1 cellular context compared by ENCODE assay signal in the genomic region with DNA sequence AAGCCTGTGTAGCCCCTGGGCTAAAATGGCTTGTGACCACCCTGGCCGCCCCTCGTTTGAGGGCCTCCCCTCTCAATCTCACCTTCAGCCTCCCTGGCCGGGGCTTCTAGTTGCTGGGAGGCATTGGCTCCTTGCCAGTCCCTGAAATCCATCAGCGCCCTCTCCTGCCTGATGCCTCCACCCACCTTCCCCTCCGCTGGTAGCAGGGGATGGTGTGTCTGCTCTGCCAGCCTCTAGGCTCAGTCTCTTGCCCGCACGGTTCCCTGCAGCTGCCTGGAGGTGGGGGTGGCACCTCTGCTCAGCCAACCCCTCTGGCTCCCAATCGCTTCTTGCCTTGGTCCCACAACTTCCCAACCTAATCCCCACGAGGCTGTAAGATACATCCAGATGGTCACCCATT.
TF ChIP-seq lines count a peak whose summit lies in the region.

No MANE protein-coding gene starts in this region.

TF ChIP-seq in GM23338, 12 proteins besides CTCF, POLR2A, EP300 and RAD21 (continued from another document):
- TF ChIP-seq, protein P1, sequence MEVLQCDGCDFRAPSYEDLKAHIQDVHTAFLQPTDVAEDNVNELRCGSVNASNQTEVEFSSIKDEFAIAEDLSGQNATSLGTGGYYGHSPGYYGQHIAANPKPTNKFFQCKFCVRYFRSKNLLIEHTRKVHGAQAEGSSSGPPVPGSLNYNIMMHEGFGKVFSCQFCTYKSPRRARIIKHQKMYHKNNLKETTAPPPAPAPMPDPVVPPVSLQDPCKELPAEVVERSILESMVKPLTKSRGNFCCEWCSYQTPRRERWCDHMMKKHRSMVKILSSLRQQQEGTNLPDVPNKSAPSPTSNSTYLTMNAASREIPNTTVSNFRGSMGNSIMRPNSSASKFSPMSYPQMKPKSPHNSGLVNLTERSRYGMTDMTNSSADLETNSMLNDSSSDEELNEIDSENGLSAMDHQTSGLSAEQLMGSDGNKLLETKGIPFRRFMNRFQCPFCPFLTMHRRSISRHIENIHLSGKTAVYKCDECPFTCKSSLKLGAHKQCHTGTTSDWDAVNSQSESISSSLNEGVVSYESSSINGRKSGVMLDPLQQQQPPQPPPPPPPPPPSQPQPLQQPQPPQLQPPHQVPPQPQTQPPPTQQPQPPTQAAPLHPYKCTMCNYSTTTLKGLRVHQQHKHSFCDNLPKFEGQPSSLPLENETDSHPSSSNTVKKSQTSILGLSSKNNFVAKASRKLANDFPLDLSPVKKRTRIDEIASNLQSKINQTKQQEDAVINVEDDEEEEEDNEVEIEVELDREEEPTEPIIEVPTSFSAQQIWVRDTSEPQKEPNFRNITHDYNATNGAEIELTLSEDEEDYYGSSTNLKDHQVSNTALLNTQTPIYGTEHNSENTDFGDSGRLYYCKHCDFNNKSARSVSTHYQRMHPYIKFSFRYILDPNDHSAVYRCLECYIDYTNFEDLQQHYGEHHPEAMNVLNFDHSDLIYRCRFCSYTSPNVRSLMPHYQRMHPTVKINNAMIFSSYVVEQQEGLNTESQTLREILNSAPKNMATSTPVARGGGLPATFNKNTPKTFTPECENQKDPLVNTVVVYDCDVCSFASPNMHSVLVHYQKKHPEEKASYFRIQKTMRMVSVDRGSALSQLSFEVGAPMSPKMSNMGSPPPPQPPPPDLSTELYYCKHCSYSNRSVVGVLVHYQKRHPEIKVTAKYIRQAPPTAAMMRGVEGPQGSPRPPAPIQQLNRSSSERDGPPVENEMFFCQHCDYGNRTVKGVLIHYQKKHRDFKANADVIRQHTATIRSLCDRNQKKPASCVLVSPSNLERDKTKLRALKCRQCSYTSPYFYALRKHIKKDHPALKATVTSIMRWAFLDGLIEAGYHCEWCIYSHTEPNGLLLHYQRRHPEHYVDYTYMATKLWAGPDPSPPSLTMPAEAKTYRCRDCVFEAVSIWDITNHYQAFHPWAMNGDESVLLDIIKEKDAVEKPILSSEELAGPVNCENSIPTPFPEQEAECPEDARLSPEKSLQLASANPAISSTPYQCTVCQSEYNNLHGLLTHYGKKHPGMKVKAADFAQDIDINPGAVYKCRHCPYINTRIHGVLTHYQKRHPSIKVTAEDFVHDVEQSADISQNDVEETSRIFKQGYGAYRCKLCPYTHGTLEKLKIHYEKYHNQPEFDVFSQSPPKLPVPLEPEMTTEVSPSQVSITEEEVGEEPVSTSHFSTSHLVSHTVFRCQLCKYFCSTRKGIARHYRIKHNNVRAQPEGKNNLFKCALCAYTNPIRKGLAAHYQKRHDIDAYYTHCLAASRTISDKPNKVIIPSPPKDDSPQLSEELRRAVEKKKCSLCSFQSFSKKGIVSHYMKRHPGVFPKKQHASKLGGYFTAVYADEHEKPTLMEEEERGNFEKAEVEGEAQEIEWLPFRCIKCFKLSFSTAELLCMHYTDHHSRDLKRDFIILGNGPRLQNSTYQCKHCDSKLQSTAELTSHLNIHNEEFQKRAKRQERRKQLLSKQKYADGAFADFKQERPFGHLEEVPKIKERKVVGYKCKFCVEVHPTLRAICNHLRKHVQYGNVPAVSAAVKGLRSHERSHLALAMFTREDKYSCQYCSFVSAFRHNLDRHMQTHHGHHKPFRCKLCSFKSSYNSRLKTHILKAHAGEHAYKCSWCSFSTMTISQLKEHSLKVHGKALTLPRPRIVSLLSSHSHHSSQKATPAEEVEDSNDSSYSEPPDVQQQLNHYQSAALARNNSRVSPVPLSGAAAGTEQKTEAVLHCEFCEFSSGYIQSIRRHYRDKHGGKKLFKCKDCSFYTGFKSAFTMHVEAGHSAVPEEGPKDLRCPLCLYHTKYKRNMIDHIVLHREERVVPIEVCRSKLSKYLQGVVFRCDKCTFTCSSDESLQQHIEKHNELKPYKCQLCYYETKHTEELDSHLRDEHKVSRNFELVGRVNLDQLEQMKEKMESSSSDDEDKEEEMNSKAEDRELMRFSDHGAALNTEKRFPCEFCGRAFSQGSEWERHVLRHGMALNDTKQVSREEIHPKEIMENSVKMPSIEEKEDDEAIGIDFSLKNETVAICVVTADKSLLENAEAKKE (CRISPR knock-in tag; IDR thresholded peaks at IDR 0.05) = no peak
- TF ChIP-seq, protein P2, sequence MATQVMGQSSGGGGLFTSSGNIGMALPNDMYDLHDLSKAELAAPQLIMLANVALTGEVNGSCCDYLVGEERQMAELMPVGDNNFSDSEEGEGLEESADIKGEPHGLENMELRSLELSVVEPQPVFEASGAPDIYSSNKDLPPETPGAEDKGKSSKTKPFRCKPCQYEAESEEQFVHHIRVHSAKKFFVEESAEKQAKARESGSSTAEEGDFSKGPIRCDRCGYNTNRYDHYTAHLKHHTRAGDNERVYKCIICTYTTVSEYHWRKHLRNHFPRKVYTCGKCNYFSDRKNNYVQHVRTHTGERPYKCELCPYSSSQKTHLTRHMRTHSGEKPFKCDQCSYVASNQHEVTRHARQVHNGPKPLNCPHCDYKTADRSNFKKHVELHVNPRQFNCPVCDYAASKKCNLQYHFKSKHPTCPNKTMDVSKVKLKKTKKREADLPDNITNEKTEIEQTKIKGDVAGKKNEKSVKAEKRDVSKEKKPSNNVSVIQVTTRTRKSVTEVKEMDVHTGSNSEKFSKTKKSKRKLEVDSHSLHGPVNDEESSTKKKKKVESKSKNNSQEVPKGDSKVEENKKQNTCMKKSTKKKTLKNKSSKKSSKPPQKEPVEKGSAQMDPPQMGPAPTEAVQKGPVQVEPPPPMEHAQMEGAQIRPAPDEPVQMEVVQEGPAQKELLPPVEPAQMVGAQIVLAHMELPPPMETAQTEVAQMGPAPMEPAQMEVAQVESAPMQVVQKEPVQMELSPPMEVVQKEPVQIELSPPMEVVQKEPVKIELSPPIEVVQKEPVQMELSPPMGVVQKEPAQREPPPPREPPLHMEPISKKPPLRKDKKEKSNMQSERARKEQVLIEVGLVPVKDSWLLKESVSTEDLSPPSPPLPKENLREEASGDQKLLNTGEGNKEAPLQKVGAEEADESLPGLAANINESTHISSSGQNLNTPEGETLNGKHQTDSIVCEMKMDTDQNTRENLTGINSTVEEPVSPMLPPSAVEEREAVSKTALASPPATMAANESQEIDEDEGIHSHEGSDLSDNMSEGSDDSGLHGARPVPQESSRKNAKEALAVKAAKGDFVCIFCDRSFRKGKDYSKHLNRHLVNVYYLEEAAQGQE (IDR thresholded peaks at IDR 0.05; ENCODE audit: unreplicated experiment) = no peak
